ENCODE assay signal across 9 cellular contexts in genomic region chrX:68694429-68695205, GRCh38. TPM values are rescaled to one million over a fixed set of nuclear protein-coding genes. Genes with fewer than 3 reads are reported as not detected.
DNase-seq lines count a peak whose midpoint lies in the region; ATAC-seq and TF ChIP-seq lines count a peak whose summit lies in the region.
"Had no signal": no experiment of that assay in that cellular context is flagged by ENCODE, and none has a peak within 500 bp of the region (broad histone marks: within the 10 kb centered on the region; RNA-seq: fewer than 3 reads in every experiment).

No MANE protein-coding gene starts in this region.

- DNase-seq in activated CD8-positive, alpha-beta memory T cell treated with anti-CD3 and anti-CD28 coated beads, Interleukin-2, amount 10 ng/mL, durations not matched to agents 7 days and 5 days = peak; percentile 41
- no peak for DNase-seq in activated CD8-positive, alpha-beta memory T cell treated with anti-CD3 and anti-CD28 coated beads for 24 hours
- DNase-seq in activated naive CD8-positive, alpha-beta T cell treated with anti-CD3 and anti-CD28 coated beads for 36 hours = peak; percentile 5
- DNase-seq in suprapubic skin (ENCODE audit: low spot score in 2 of 2) (no peak), GM03348 (ENCODE audit: low spot score) (no peak), COR-L47 (lab: John Stamatoyannopoulos, UW) (no peak), NCI-H1048 (lab: John Stamatoyannopoulos, UW) (no peak)
- DNase-seq: foreskin melanocyte had no signal

- H3K36me3 Mint-ChIP-seq in activated CD8-positive, alpha-beta memory T cell treated with anti-CD3 and anti-CD28 coated beads, Interleukin-2, amount 10 ng/mL, durations not matched to agents 7 days and 5 days = no peaks in the 10 kb centered on the region
- H3K36me3 Mint-ChIP-seq in activated naive CD8-positive, alpha-beta T cell treated with anti-CD3 and anti-CD28 coated beads for 36 hours = no peaks in the 10 kb centered on the region

- H3K27ac ChIP-seq in liver (ENCODE audit: low read depth in 1 of 2, low read length in 2 of 2) = peak overlapping the region; percentile 74 to 90
- H3K27ac ChIP-seq in suprapubic skin = peak overlapping the region; percentile 73

- H3K4me3 Mint-ChIP-seq in activated CD8-positive, alpha-beta memory T cell treated with anti-CD3 and anti-CD28 coated beads, Interleukin-2, amount 10 ng/mL, durations not matched to agents 7 days and 5 days = peak overlapping the region; percentile 60
- peak overlapping the region; percentile 45 for H3K4me3 Mint-ChIP-seq in activated naive CD8-positive, alpha-beta T cell treated with anti-CD3 and anti-CD28 coated beads for 36 hours

- H3K27me3 ChIP-seq in liver (ENCODE audit: control insufficient read depth in 4 of 4, insufficient read depth in 4 of 4, low read length in 3 of 4) (no peaks in the 10 kb centered on the region), suprapubic skin (no peaks in the 10 kb centered on the region)

- TF ChIP-seq EP300 in suprapubic skin (IDR thresholded peaks at IDR 0.05) = no peak

- TF ChIP-seq POLR2A in suprapubic skin (IDR thresholded peaks at IDR 0.05) = no peak

- CTCF ChIA-PET in activated CD8-positive, alpha-beta memory T cell treated with anti-CD3 and anti-CD28 coated beads, Interleukin-2, amount 10 ng/mL, durations not matched to agents 7 days and 5 days (lab: Charles Lee) = no interaction called here

- no peaks in the 10 kb centered on the region for H3K36me3 ChIP-seq in liver (ENCODE audit: control insufficient read depth in 4 of 4, insufficient read depth in 3 of 4, low read depth in 1 of 4, low read length in 3 of 4)
- no peaks in the 10 kb centered on the region for H3K36me3 ChIP-seq in suprapubic skin

- ATAC-seq in activated CD8-positive, alpha-beta memory T cell treated with anti-CD3 and anti-CD28 coated beads, Interleukin-2, amount 10 ng/mL, durations not matched to agents 7 days and 5 days = peak; percentile 57

- H3K4me1 ChIP-seq in liver (ENCODE audit: control insufficient read depth in 4 of 4, insufficient read depth in 4 of 4, low read length in 3 of 4) = peaks cover 19 to 47% (median 45%) of the 10 kb centered on the region in 4 donors
- H3K4me1 ChIP-seq in suprapubic skin = no peaks in the 10 kb centered on the region

- H3K27me3 Mint-ChIP-seq in activated CD8-positive, alpha-beta memory T cell treated with anti-CD3 and anti-CD28 coated beads, Interleukin-2, amount 10 ng/mL, durations not matched to agents 7 days and 5 days = peaks cover 15% of the 10 kb centered on the region
- peaks cover 23% of the 10 kb centered on the region for H3K27me3 Mint-ChIP-seq in activated naive CD8-positive, alpha-beta T cell treated with anti-CD3 and anti-CD28 coated beads for 36 hours

- H3K27ac Mint-ChIP-seq in activated CD8-positive, alpha-beta memory T cell treated with anti-CD3 and anti-CD28 coated beads, Interleukin-2, amount 10 ng/mL, durations not matched to agents 7 days and 5 days = no peak overlapping the region
- no peak overlapping the region for H3K27ac Mint-ChIP-seq in activated naive CD8-positive, alpha-beta T cell treated with anti-CD3 and anti-CD28 coated beads for 36 hours

- H3K4me1 Mint-ChIP-seq in activated CD8-positive, alpha-beta memory T cell treated with anti-CD3 and anti-CD28 coated beads, Interleukin-2, amount 10 ng/mL, durations not matched to agents 7 days and 5 days = peaks cover 15% of the 10 kb centered on the region
- peaks cover 4% of the 10 kb centered on the region for H3K4me1 Mint-ChIP-seq in activated naive CD8-positive, alpha-beta T cell treated with anti-CD3 and anti-CD28 coated beads for 36 hours

- H3K4me3 ChIP-seq in liver (ENCODE audit: low read depth in 1 of 3, low read length in 3 of 3) = peak overlapping the region; percentile 46 to 80 (median 65)
- H3K4me3 ChIP-seq in suprapubic skin = peak overlapping the region; percentile 57

- H3K9me3 Mint-ChIP-seq in activated CD8-positive, alpha-beta memory T cell treated with anti-CD3 and anti-CD28 coated beads, Interleukin-2, amount 10 ng/mL, durations not matched to agents 7 days and 5 days (ENCODE audit: low read depth) = no peaks in the 10 kb centered on the region
- no peaks in the 10 kb centered on the region for H3K9me3 Mint-ChIP-seq in activated naive CD8-positive, alpha-beta T cell treated with anti-CD3 and anti-CD28 coated beads for 36 hours

- no peak for TF ChIP-seq RAD21 in liver (IDR thresholded peaks at IDR 0.05)

- H3K9ac ChIP-seq in liver (ENCODE audit: low read depth in 1 of 2, low read length in 2 of 2) = peak overlapping the region in 1 of 2 donors; percentile 71

- TF ChIP-seq CTCF in liver (IDR thresholded peaks at IDR 0.05; ENCODE audit: low read depth, low read length, missing input control) = no peak
- no peak for TF ChIP-seq CTCF in suprapubic skin (IDR thresholded peaks at IDR 0.05)

- 18% methylated on average over 17 of the region's 17 CpGs for WGBS in liver
- WGBS in suprapubic skin = 53% methylated on average over 16 of the region's 17 CpGs

- H3K9me3 ChIP-seq in liver (ENCODE audit: control insufficient read depth in 4 of 4, low read length in 3 of 4) (no peaks in the 10 kb centered on the region), suprapubic skin (no peaks in the 10 kb centered on the region)

TF ChIP-seq in liver, 16 proteins besides CTCF, POLR2A, EP300 and RAD21:
- TF ChIP-seq JUND (IDR thresholded peaks at IDR 0.05) = no peak
- TF ChIP-seq RXRA (IDR thresholded peaks at IDR 0.05) = peak in 1 of 2 donors; percentile 33
- no peak for TF ChIP-seq MAX (IDR thresholded peaks at IDR 0.05)
- TF ChIP-seq HNF4A (conservative IDR thresholded peaks at IDR 0.05) = peak in 1 of 2 donors; percentile 40

RNA-seq across cellular contexts. Expression of gene STARD8, which starts 47.2 kb away (rescaled TPM):
- total RNA-seq in activated CD8-positive, alpha-beta memory T cell treated with anti-CD3 and anti-CD28 coated beads, Interleukin-2, amount 10 ng/mL, durations not matched to agents 7 days and 5 days = 1 to 10 TPM in 1 of 2 experiments, under 1 TPM in 1; 0.64 to 2.3 TPM
- under 1 TPM; 0.31 to 0.50 TPM for total RNA-seq in activated naive CD8-positive, alpha-beta T cell treated with anti-CD3 and anti-CD28 coated beads for 36 hours
- total RNA-seq in liver (10 to 100 TPM in 1 of 2 donors, 1 to 10 TPM in 1; 9.8 to 10.7 TPM), suprapubic skin (1 to 10 TPM; 2.0 to 4.5 (median 2.3) TPM)
- polyA plus RNA-seq in liver = 1 to 10 TPM; 1.8 to 6.9 TPM

Comparison
In these comparisons a context has a peak if more than half of its experiments do, and no peak if none do; other contexts are left out.
1. DNase-seq: peak in activated CD8-positive, alpha-beta memory T cell treated with anti-CD3 and anti-CD28 coated beads, Interleukin-2, amount 10 ng/mL, durations not matched to agents 7 days and 5 days (single experiment) and activated naive CD8-positive, alpha-beta T cell treated with anti-CD3 and anti-CD28 coated beads for 36 hours (single experiment); none in activated CD8-positive, alpha-beta memory T cell treated with anti-CD3 and anti-CD28 coated beads for 24 hours (single experiment), suprapubic skin (0 of 2), GM03348 (single experiment), COR-L47 (single experiment) and NCI-H1048 (single experiment).